1 cellular context compared by ENCODE assay signal in the genomic region with DNA sequence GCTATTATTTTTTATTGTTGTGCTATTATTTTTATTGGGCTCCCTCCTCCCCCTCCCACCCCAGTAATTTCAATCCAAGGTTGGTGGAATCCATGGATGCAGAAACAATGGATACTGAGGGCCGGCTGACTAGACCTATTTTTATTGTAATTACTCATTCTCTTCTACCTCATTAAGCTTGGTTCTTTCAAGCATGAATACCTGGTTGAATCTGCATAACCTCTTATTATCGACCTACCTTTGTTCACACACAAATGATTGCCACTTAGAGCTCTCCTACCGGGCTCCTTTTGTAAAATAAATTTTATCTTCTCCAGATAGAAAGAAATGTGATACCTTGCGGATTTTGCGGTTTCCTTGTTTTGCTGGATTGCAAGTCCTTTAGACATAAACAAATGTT.
TF ChIP-seq lines count a peak whose summit lies in the region.

No MANE protein-coding gene starts in this region.

TF ChIP-seq in WTC11, 78 proteins besides CTCF, POLR2A, EP300 and RAD21 (continued from another document):
- TF ChIP-seq, protein P1, sequence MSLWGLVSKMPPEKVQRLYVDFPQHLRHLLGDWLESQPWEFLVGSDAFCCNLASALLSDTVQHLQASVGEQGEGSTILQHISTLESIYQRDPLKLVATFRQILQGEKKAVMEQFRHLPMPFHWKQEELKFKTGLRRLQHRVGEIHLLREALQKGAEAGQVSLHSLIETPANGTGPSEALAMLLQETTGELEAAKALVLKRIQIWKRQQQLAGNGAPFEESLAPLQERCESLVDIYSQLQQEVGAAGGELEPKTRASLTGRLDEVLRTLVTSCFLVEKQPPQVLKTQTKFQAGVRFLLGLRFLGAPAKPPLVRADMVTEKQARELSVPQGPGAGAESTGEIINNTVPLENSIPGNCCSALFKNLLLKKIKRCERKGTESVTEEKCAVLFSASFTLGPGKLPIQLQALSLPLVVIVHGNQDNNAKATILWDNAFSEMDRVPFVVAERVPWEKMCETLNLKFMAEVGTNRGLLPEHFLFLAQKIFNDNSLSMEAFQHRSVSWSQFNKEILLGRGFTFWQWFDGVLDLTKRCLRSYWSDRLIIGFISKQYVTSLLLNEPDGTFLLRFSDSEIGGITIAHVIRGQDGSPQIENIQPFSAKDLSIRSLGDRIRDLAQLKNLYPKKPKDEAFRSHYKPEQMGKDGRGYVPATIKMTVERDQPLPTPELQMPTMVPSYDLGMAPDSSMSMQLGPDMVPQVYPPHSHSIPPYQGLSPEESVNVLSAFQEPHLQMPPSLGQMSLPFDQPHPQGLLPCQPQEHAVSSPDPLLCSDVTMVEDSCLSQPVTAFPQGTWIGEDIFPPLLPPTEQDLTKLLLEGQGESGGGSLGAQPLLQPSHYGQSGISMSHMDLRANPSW (CRISPR knock-in tag; conservative IDR thresholded peaks at IDR 0.05; ENCODE audit: low read depth), result no peak
- TF ChIP-seq, protein P2, sequence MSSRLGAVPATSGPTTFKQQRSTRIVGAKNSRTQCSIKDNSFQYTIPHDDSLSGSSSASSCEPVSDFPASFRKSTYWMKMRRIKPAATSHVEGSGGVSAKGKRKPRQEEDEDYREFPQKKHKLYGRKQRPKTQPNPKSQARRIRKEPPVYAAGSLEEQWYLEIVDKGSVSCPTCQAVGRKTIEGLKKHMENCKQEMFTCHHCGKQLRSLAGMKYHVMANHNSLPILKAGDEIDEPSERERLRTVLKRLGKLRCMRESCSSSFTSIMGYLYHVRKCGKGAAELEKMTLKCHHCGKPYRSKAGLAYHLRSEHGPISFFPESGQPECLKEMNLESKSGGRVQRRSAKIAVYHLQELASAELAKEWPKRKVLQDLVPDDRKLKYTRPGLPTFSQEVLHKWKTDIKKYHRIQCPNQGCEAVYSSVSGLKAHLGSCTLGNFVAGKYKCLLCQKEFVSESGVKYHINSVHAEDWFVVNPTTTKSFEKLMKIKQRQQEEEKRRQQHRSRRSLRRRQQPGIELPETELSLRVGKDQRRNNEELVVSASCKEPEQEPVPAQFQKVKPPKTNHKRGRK (CRISPR knock-in tag; IDR thresholded peaks at IDR 0.05; ENCODE audit: borderline replicate concordance), result no peak
- TF ChIP-seq HMGA2 (CRISPR knock-in tag; IDR thresholded peaks at IDR 0.05) (no peak), OVOL2 (CRISPR knock-in tag; IDR thresholded peaks at IDR 0.05; ENCODE audit: borderline replicate concordance) (no peak), ZNF317 (CRISPR knock-in tag; IDR thresholded peaks at IDR 0.05; ENCODE audit: borderline replicate concordance, low read depth) (no peak)
TF ChIP-seq in WTC11: peak in this region for 0.
